Comparison of ENCODE assay signal across 8 cellular contexts in genomic region chr1:24928631-24929090, GRCh38. TPM values are rescaled to one million over a fixed set of nuclear protein-coding genes. Genes with fewer than 3 reads are reported as not detected.
DNase-seq lines count a peak whose midpoint lies in the region.

No MANE protein-coding gene starts in this region.

- no peak overlapping the region for H3K27ac ChIP-seq in subcutaneous abdominal adipose tissue (ENCODE audit: low read depth, low read length)

- DNase-seq in stimulated activated CD4-positive, alpha-beta T cell treated with anti-CD3 and anti-CD28 coated beads, Interleukin-15, amount 100 ng/mL, for 24 hours = peak; percentile 57
- DNase-seq in stimulated activated CD4-positive, alpha-beta T cell treated with anti-CD3 and anti-CD28 coated beads, Interleukin-12 subunit alpha, Interleukin-12 subunit beta, amount 100 ng/mL, for 4 hours = no peak
- peak; percentile 61 for DNase-seq in activated CD4-positive, alpha-beta memory T cell treated with anti-CD3 and anti-CD28 coated beads for 36 hours
- DNase-seq in SHP77 (lab: John Stamatoyannopoulos, UW) = no peak
- no peak for DNase-seq in SW 1271 (lab: John Stamatoyannopoulos, UW)
- DNase-seq in GDM1 (lab: John Stamatoyannopoulos, UW) = no peak

- POLR2A ChIA-PET in activated CD4-positive, alpha-beta memory T cell treated with anti-CD3 and anti-CD28 coated beads for 36 hours (lab: Charles Lee) = interaction anchor here (1.2 to 8.7 kb wide), 7 partner anchors 17 to 108 kb away, joined by 3 to 69 read pairs (median 11); no protein-coding TSS in a partner anchor

- H3K9ac ChIP-seq in subcutaneous abdominal adipose tissue (ENCODE audit: low read length in 5 of 5) = peak overlapping the region in 2 of 5 donors; percentile 14 to 16

- peak overlapping the region; percentile 10 for H3K4me3 ChIP-seq in iPS-11a (ENCODE audit: low read depth, low read length)
- peak overlapping the region in 4 of 5 donors; percentile 40 to 61 (median 52) for H3K4me3 ChIP-seq in subcutaneous abdominal adipose tissue (ENCODE audit: low read depth in 1 of 5, low read length in 5 of 5)

- intact Hi-C loops in activated CD4-positive, alpha-beta memory T cell treated with anti-CD3 and anti-CD28 coated beads for 36 hours (cut with micrococcal nuclease) = loop anchor here (5.0 to 10.0 kb wide), 4 partner anchors 174 to 444 kb away; partner anchors contain the start of genes CLIC4 and SYF2

- H3K27me3 Mint-ChIP-seq in activated CD4-positive, alpha-beta memory T cell treated with anti-CD3 and anti-CD28 coated beads for 36 hours = no peaks in the 10 kb centered on the region

- peaks cover 0 to 56% (median 37%) of the 10 kb centered on the region in 5 donors for H3K4me1 ChIP-seq in subcutaneous abdominal adipose tissue (ENCODE audit: control insufficient read depth in 5 of 5, insufficient read depth in 5 of 5, low read length in 5 of 5)

- H3K36me3 Mint-ChIP-seq in activated CD4-positive, alpha-beta memory T cell treated with anti-CD3 and anti-CD28 coated beads for 36 hours = peaks cover 55% of the 10 kb centered on the region

- peak overlapping the region; percentile 81 for H3K4me3 Mint-ChIP-seq in activated CD4-positive, alpha-beta memory T cell treated with anti-CD3 and anti-CD28 coated beads for 36 hours

- no peaks in the 10 kb centered on the region for H3K9me3 Mint-ChIP-seq in activated CD4-positive, alpha-beta memory T cell treated with anti-CD3 and anti-CD28 coated beads for 36 hours

- H3K36me3 ChIP-seq in subcutaneous abdominal adipose tissue (ENCODE audit: control insufficient read depth in 5 of 5, insufficient read depth in 5 of 5, low read length in 5 of 5) = no peaks in the 10 kb centered on the region

- no peaks in the 10 kb centered on the region for H3K9me3 ChIP-seq in subcutaneous abdominal adipose tissue (ENCODE audit: control insufficient read depth in 5 of 5, low read length in 5 of 5)

- H3K27ac Mint-ChIP-seq in activated CD4-positive, alpha-beta memory T cell treated with anti-CD3 and anti-CD28 coated beads for 36 hours = peak overlapping the region; percentile 91

- H3K27me3 ChIP-seq in subcutaneous abdominal adipose tissue (ENCODE audit: control insufficient read depth in 5 of 5, insufficient read depth in 4 of 5, low read length in 5 of 5) = peaks cover 67 to 87% (median 77%) of the 10 kb centered on the region in 5 donors

- peaks cover 62% of the 10 kb centered on the region for H3K4me1 Mint-ChIP-seq in activated CD4-positive, alpha-beta memory T cell treated with anti-CD3 and anti-CD28 coated beads for 36 hours (ENCODE audit: low read depth)

- CTCF ChIA-PET in activated CD4-positive, alpha-beta memory T cell treated with anti-CD3 and anti-CD28 coated beads for 36 hours (lab: Charles Lee) = interaction anchor here (0.7 to 12.0 kb wide), 7 partner anchors 12 to 311 kb away, joined by 3 to 290 read pairs (median 4); no protein-coding TSS in a partner anchor

RNA-seq across cellular contexts. Expression of gene RUNX3, which starts 1.4 kb away (rescaled TPM):
- 100 to 1,000 TPM; 153 to 155 TPM for total RNA-seq in activated CD4-positive, alpha-beta memory T cell treated with anti-CD3 and anti-CD28 coated beads for 36 hours

Comparison
In these comparisons a context has a peak if more than half of its experiments do, and no peak if none do; other contexts are left out.
1. DNase-seq: peak in stimulated activated CD4-positive, alpha-beta T cell treated with anti-CD3 and anti-CD28 coated beads, Interleukin-15, amount 100 ng/mL, for 24 hours (single experiment) and activated CD4-positive, alpha-beta memory T cell treated with anti-CD3 and anti-CD28 coated beads for 36 hours (single experiment); none in stimulated activated CD4-positive, alpha-beta T cell treated with anti-CD3 and anti-CD28 coated beads, Interleukin-12 subunit alpha, Interleukin-12 subunit beta, amount 100 ng/mL, for 4 hours (single experiment), SHP77 (0 of 2), SW 1271 (0 of 2) and GDM1 (single experiment).